ENCODE assay signal across 8 cellular contexts in genomic region chr4:39526283-39526682, GRCh38. TPM values are rescaled to one million over a fixed set of nuclear protein-coding genes. Genes with fewer than 3 reads are reported as not detected.
A peak's percentile ranks its signal among the peaks of the same experiment; 100 is the strongest.
DNase-seq lines count a peak whose midpoint lies in the region; ATAC-seq, FAIRE-seq and TF ChIP-seq lines count a peak whose summit lies in the region.

No MANE protein-coding gene starts in this region.

- no peak for TF ChIP-seq CTCF in GM12875 (IDR thresholded peaks at IDR 0.05; ENCODE audit: borderline replicate concordance, insufficient read depth, low read depth, low read length)
- no peak for TF ChIP-seq CTCF in fibroblast of pulmonary artery (IDR thresholded peaks at IDR 0.05; ENCODE audit: low read length, missing control alignments)
- no peak for TF ChIP-seq CTCF in sigmoid colon (IDR thresholded peaks at IDR 0.05)

- peaks cover 0 to 28% (median 21%) of the 10 kb centered on the region in 4 donors for H3K4me1 ChIP-seq in sigmoid colon

- no peak for TF ChIP-seq POLR2A in sigmoid colon (IDR thresholded peaks at IDR 0.05)

- no peaks in the 10 kb centered on the region for H3K9me3 ChIP-seq in sigmoid colon

- FAIRE-seq in HTR-8/SVneo (lab: Jason Lieb, UNC) = no peak

- 5 to 15% methylated on average over 4 of the region's 4 CpGs for WGBS in sigmoid colon, 2 donors

- H3K4me3 ChIP-seq in GM12875 (ENCODE audit: low read depth, low read length) (peak overlapping the region; percentile 99), fibroblast of pulmonary artery (replicated peaks; ENCODE audit: low read depth, low read length) (peak overlapping the region; percentile 98), sigmoid colon (peak overlapping the region; percentile 70 to 92 (median 90))

- peak overlapping the region; percentile 89 to 98 (median 97) for H3K27ac ChIP-seq in sigmoid colon

- ATAC-seq in GM19452 (IDR thresholded peaks at IDR 0.05; ENCODE audit: unreplicated experiment) = no peak

- H3K36me3 ChIP-seq in sigmoid colon = no peaks in the 10 kb centered on the region

- DNase-seq in SK-MEL-5 (ENCODE audit: low read depth, low spot score) (peak; percentile 81), fibroblast of pulmonary artery (ENCODE audit: low read depth) (no peak), sigmoid colon (no peak), hepatic stellate cell (ENCODE audit: low spot score) (no peak), HTR-8/SVneo (ENCODE audit: insufficient read length, low spot score) (no peak)
- DNase-seq in stimulated activated CD4-positive, alpha-beta T cell treated with anti-CD3 and anti-CD28 coated beads, Interleukin-12 subunit alpha, Interleukin-12 subunit beta, amount 100 ng/mL, for 4 hours = no peak

- TF ChIP-seq EP300 in sigmoid colon (IDR thresholded peaks at IDR 0.05) = no peak

- in situ Hi-C loops in SK-MEL-5 (cut with HindIII; ENCODE audit: low pct_unique_long_range_greater_than_20kb, low sequenced_read_pairs) = no loop called here

- H3K27me3 ChIP-seq in sigmoid colon = no peaks in the 10 kb centered on the region

- intact Hi-C loops in sigmoid colon (cut with DNase I) = loop anchor here (2.0 to 5.0 kb wide), 5 partner anchors 67 to 531 kb away; partner anchors contain the start of genes LIAS, N4BP2, PDS5A and RFC1

RNA-seq across cellular contexts. Expression of gene UGDH, which starts 1.0 kb away (rescaled TPM):
- 90.9 and 93.4 TPM in 2 replicates for total RNA-seq in SK-MEL-5 (2014; rRNA removed; shearing (Covaris generic))
- polyA plus RNA-seq in SK-MEL-5 (2015; cell fraction: cytosol; rRNA removed) = 97.6 and 109 TPM in 2 replicates
- 22.4 and 44.6 TPM in 2 replicates for polyA plus RNA-seq in SK-MEL-5 (2015; cell fraction: nucleus; rRNA removed)
- total RNA-seq in sigmoid colon = 10 to 100 TPM; 33.4 to 51.2 (median 43.0) TPM
- polyA plus RNA-seq in sigmoid colon = 100 to 1,000 TPM in 1 of 3 donors, 10 to 100 TPM in 2; 53.8 to 140 (median 79.9) TPM
